In genomic region chr4:119210760-119211159, GRCh38 we compare ENCODE assay signal across 9 cellular contexts. TPM values are rescaled to one million over a fixed set of nuclear protein-coding genes. Genes with fewer than 3 reads are reported as not detected.
DNase-seq lines count a peak whose midpoint lies in the region; ATAC-seq and TF ChIP-seq lines count a peak whose summit lies in the region.
"Had no signal": no experiment of that assay in that cellular context is flagged by ENCODE, and none has a peak within 500 bp of the region (broad histone marks: within the 10 kb centered on the region; RNA-seq: fewer than 3 reads in every experiment).

No MANE protein-coding gene starts in this region.

- no TSS peak for BruUV-seq in PC-3 (replicated peaks; lab: Mats Ljungman, UMichigan)

- H3K36me3 Mint-ChIP-seq in H9 (ENCODE audit: insufficient read depth in 1 of 3, low read depth in 3 of 3) (no peaks in the 10 kb centered on the region; a peak in 1 of 7 replicates), neural progenitor cell (no peaks in the 10 kb centered on the region)

- H3K79me2 ChIP-seq in H9 (ENCODE audit: insufficient read depth, low read length), result no peaks in the 10 kb centered on the region
- H3K79me2 ChIP-seq in PC-3 (ENCODE audit: low read length), result peaks cover 38% of the 10 kb centered on the region
- H3K79me2 ChIP-seq in neural progenitor cell (ENCODE audit: low read depth), result peaks cover 23% of the 10 kb centered on the region

- H2BK15ac ChIP-seq in H9 (ENCODE audit: low read depth, low read length), result no peak overlapping the region

- no peak overlapping the region for H3K18ac ChIP-seq in H9 (ENCODE audit: insufficient read length, low read depth, low read length)

- H3K9me2 ChIP-seq in PC-3 (replicated peaks; ENCODE audit: low read length), result 0 out of 2 replicates have a peak, but pooled peaks cover 6% of the 10 kb centered on the region

- H3F3A ChIP-seq in PC-3 (ENCODE audit: low read length, unreplicated experiment) (peaks cover 7% of the 10 kb centered on the region), neural progenitor cell (ENCODE audit: low read depth) (peaks cover 17% of the 10 kb centered on the region)

- TF ChIP-seq CTCF in H9 (conservative IDR thresholded peaks at IDR 0.05), result no peak
- TF ChIP-seq CTCF in PC-3 (conservative IDR thresholded peaks at IDR 0.05; ENCODE audit: low read depth, low read length), result no peak
- TF ChIP-seq CTCF in coronary artery (IDR thresholded peaks at IDR 0.05), result no peak
- TF ChIP-seq CTCF in neural progenitor cell (IDR thresholded peaks at IDR 0.05), result no peak

- DNase-seq in H9, result no peak
- DNase-seq in PC-3, result no peak
- no peak for DNase-seq in coronary artery (ENCODE audit: low spot score)
- DNase-seq in neural progenitor cell (ENCODE audit: low spot score), result no peak
- DNase-seq in medulla oblongata (ENCODE audit: extremely low spot score), result no peak
- no peak for DNase-seq in activated gamma-delta T cell (lab: John Stamatoyannopoulos, UW)
- no peak for DNase-seq in kidney glomerular epithelial cell (lab: John Stamatoyannopoulos, UW)
- DNase-seq: effector CD4-positive, alpha-beta T cell had no signal

- no peak overlapping the region for H3K4me3 ChIP-seq in PC-3 (ENCODE audit: low read length)
- H3K4me3 ChIP-seq in coronary artery, result peak overlapping the region; percentile 95
- H3K4me3 ChIP-seq in neural progenitor cell, result no peak overlapping the region

- H3K79me1 ChIP-seq in H9 (ENCODE audit: insufficient read depth, low read depth, low read length, poor library complexity, severe bottlenecking), result no peaks in the 10 kb centered on the region

- H2BK120ac ChIP-seq in H9 (ENCODE audit: low read depth, low read length, poor library complexity, severe bottlenecking), result no peak overlapping the region

- H3K4me1 ChIP-seq in H9 (ENCODE audit: insufficient read depth, low read length) (0 out of 2 replicates have a peak, but pooled peaks cover 2% of the 10 kb centered on the region), PC-3 (ENCODE audit: insufficient read depth, low read length) (peaks cover 28% of the 10 kb centered on the region), neural progenitor cell (peaks cover 17% of the 10 kb centered on the region)

- no peak for ATAC-seq in PC-3
- no peak for ATAC-seq in HG02759 (IDR thresholded peaks at IDR 0.05; ENCODE audit: unreplicated experiment)

- no peak overlapping the region for H4K91ac ChIP-seq in H9 (ENCODE audit: insufficient read length, low read depth, low read length)

- H2AFZ ChIP-seq in H9 (ENCODE audit: low read length), result no peak overlapping the region
- H2AFZ ChIP-seq in PC-3 (ENCODE audit: low read length), result no peak overlapping the region
- H2AFZ ChIP-seq in neural progenitor cell (replicated peaks), result no peak overlapping the region

- no peak overlapping the region for H4K8ac ChIP-seq in H9 (replicated peaks; ENCODE audit: insufficient read length, low read depth, low read length)

- no peak overlapping the region for H2BK12ac ChIP-seq in H9 (ENCODE audit: insufficient read length, low read depth, low read length)

- H3K9me3 ChIP-seq in H9 (ENCODE audit: control insufficient read depth, low read depth, low read length), result no peaks in the 10 kb centered on the region
- H3K9me3 ChIP-seq in PC-3 (ENCODE audit: low read length), result no peaks in the 10 kb centered on the region
- H3K9me3 ChIP-seq in neural progenitor cell (ENCODE audit: low read depth), result no peaks in the 10 kb centered on the region

- H3K4ac ChIP-seq in H9 (ENCODE audit: low read depth, low read length), result no peak overlapping the region

- peak overlapping the region; percentile 100 for H3K9ac ChIP-seq in H9 (ENCODE audit: extremely low read depth, insufficient read length, low read length)
- no peak overlapping the region for H3K9ac ChIP-seq in PC-3 (ENCODE audit: low read length)
- H3K9ac ChIP-seq in neural progenitor cell, result no peak overlapping the region

- CTCF ChIA-PET in PC-3 (lab: Charles Lee), result no interaction called here

- no peak overlapping the region for H3K56ac ChIP-seq in H9 (ENCODE audit: insufficient read length, low read depth, low read length)

- H3K23ac ChIP-seq in H9 (ENCODE audit: insufficient read length, low read depth, low read length), result no peak overlapping the region

- H3T11ph ChIP-seq in H9 (ENCODE audit: low read length), result no peak overlapping the region

- H3K23me2 ChIP-seq in H9 (ENCODE audit: insufficient read length, low read depth, low read length, poor library complexity, severe bottlenecking), result peaks cover 7% of the 10 kb centered on the region

- POLR2A ChIA-PET in PC-3 (lab: Charles Lee; ENCODE audit: unreplicated experiment), result no interaction called here

- H3K4me3 Mint-ChIP-seq in H9 (peak overlapping the region; percentile 82 to 93), neural progenitor cell (peak overlapping the region; percentile 94)

- WGBS in H9 (ENCODE audit: extremely low coverage, insufficient read length, low lambda C conversion rate), result 100% methylated on average over 2 of the region's 4 CpGs

- no peak overlapping the region for H3K27ac ChIP-seq in H9 (ENCODE audit: insufficient read length, low read depth, low read length)
- no peak overlapping the region for H3K27ac ChIP-seq in PC-3 (ENCODE audit: low read length)
- H3K27ac ChIP-seq in coronary artery, result peak overlapping the region in 1 of 2 donors; percentile 99
- no peak overlapping the region for H3K27ac ChIP-seq in neural progenitor cell

- intact Hi-C loops in PC-3 (cut with micrococcal nuclease), result loop anchor here (5.0 kb wide), 1 partner anchor 77 kb away; no protein-coding TSS in a partner anchor

- H3K9me3 Mint-ChIP-seq in H9, result peaks cover 0 to 3% of the 10 kb centered on the region in 2 experiments; a peak in 1 of 5 replicates
- no peaks in the 10 kb centered on the region for H3K9me3 Mint-ChIP-seq in neural progenitor cell

- no peak overlapping the region for H3K14ac ChIP-seq in H9 (ENCODE audit: insufficient read depth, low read length)

- no peak overlapping the region for H2AK5ac ChIP-seq in H9 (ENCODE audit: insufficient read length, low read length)

- H4K5ac ChIP-seq in H9 (ENCODE audit: insufficient read length, low read depth, low read length), result no peak overlapping the region

- no peaks in the 10 kb centered on the region for H3K36me3 ChIP-seq in PC-3 (ENCODE audit: low read depth, low read length)
- H3K36me3 ChIP-seq in neural progenitor cell, result no peaks in the 10 kb centered on the region

- H4K20me1 ChIP-seq in H9 (ENCODE audit: control insufficient read depth, insufficient read depth, insufficient read length) (no peaks in the 10 kb centered on the region), PC-3 (ENCODE audit: low read length) (peaks cover 12% of the 10 kb centered on the region), neural progenitor cell (ENCODE audit: low read depth) (no peaks in the 10 kb centered on the region)

- H3K4me2 ChIP-seq in H9 (ENCODE audit: insufficient read depth, insufficient read length, low read length) (peak overlapping the region; percentile 94), PC-3 (ENCODE audit: low read length) (peak overlapping the region; percentile 84), neural progenitor cell (no peak overlapping the region)

- H2BK20ac ChIP-seq in H9 (ENCODE audit: low read depth, low read length, poor library complexity, severe bottlenecking), result no peak overlapping the region

- H3K27me3 Mint-ChIP-seq in H9 (ENCODE audit: low read depth) (peaks cover 4% of the 10 kb centered on the region), neural progenitor cell (ENCODE audit: insufficient read depth, low read depth) (peaks cover 2% of the 10 kb centered on the region)

- no peak overlapping the region for H2BK5ac ChIP-seq in H9 (ENCODE audit: insufficient read length, low read length)

- peaks cover 27 to 30% of the 10 kb centered on the region in 2 experiments for H3K4me1 Mint-ChIP-seq in H9
- H3K4me1 Mint-ChIP-seq in neural progenitor cell, result peaks cover 5% of the 10 kb centered on the region

- H3K27ac Mint-ChIP-seq in H9, result no peak overlapping the region
- H3K27ac Mint-ChIP-seq in neural progenitor cell, result no peak overlapping the region

- no peaks in the 10 kb centered on the region for H3K27me3 ChIP-seq in H9 (ENCODE audit: insufficient read depth, low read length)
- H3K27me3 ChIP-seq in PC-3 (ENCODE audit: low read length), result no peaks in the 10 kb centered on the region
- H3K27me3 ChIP-seq in neural progenitor cell, result peaks cover 16% of the 10 kb centered on the region

RNA-seq across cellular contexts. Expression of gene USP53, which starts 1.8 kb away (rescaled TPM):
- total RNA-seq in H9 (2021) (18.4 and 21.9 TPM in 2 replicates), PC-3 (2014; rRNA removed) (8.7 and 9.6 TPM in 2 replicates), neural progenitor cell (ENCODE audit: low replicate concordance) (14.6 and 38.7 TPM in 2 replicates)
